ENCODE assay signal across 1 cellular context in genomic region chr11:134994431-134994830, GRCh38.
TF ChIP-seq lines count a peak whose summit lies in the region.

No MANE protein-coding gene starts in this region.

TF ChIP-seq in H1, 55 proteins besides CTCF, POLR2A, EP300 and RAD21:
- no peak for TF ChIP-seq EGR1 (IDR thresholded peaks at IDR 0.05; ENCODE audit: borderline replicate concordance, low read depth, low read length)
- TF ChIP-seq TBP (IDR thresholded peaks at IDR 0.05; ENCODE audit: low read depth, low read length), result peak; percentile 38; the same call in 1 of the 2 replicates
